ENCODE assay signal across 21 cellular contexts in the genomic region with DNA sequence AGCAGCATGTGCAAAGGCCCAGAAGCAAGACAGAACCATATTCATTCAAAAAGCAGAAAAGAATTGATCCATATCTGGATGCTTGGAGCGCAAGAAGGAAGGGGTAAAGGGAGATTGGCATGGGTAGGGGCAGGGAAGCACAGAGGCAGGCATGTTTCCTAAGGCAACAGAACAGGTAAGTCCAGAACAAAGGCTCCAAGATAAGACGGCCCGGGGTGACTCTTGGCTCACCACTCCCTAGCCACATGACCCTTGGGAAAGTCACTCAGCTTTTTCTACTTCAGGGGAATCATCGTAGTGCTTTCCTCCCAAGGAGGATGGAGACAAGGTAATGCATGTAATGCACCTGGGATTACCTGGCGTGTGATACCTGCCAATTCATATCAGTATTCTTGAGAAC. TPM values are rescaled to one million over a fixed set of nuclear protein-coding genes. Genes with fewer than 3 reads are reported as not detected.
DNase-seq lines count a peak whose midpoint lies in the region; TF ChIP-seq lines count a peak whose summit lies in the region.
"Had no signal": no experiment of that assay in that cellular context is flagged by ENCODE, and none has a peak within 500 bp of the region (broad histone marks: within the 10 kb centered on the region; RNA-seq: fewer than 3 reads in every experiment).

No MANE protein-coding gene starts in this region.

- H3K4ac ChIP-seq in mesenchymal stem cell (ENCODE audit: low read depth in 1 of 2, low read length in 2 of 2): no peak overlapping the region

- H3K23ac ChIP-seq in mesenchymal stem cell (ENCODE audit: low read length in 2 of 2): no peak overlapping the region

- H3K27ac ChIP-seq in 22Rv1 (peak overlapping the region; percentile 91), breast epithelium (peak overlapping the region; percentile 49 to 59), mesenchymal stem cell (ENCODE audit: low read length, poor library complexity, severe bottlenecking) (no peak overlapping the region), thyroid gland (peak overlapping the region in 2 of 3 donors; percentile 56 to 79)
- H3K27ac ChIP-seq: C4-2B, GM23248, SK-N-MC had no signal

- peak overlapping the region in 1 of 2 experiments; percentile 50 for H3K18ac ChIP-seq in mesenchymal stem cell (ENCODE audit: low read depth in 1 of 2, low read length in 2 of 2)

- intact Hi-C loops in breast epithelium (cut with DNase I; ENCODE audit: low total_unique reads) (no loop called here), thyroid gland (cut with DNase I) (no loop called here)

- no peak for TF ChIP-seq CTCF in 22Rv1 (IDR thresholded peaks at IDR 0.05)
- no peak for TF ChIP-seq CTCF in breast epithelium (IDR thresholded peaks at IDR 0.05)
- TF ChIP-seq CTCF in thyroid gland (IDR thresholded peaks at IDR 0.05): no peak

- H4K91ac ChIP-seq in mesenchymal stem cell (ENCODE audit: low read length): peak overlapping the region; percentile 11

- no peak overlapping the region for H2BK120ac ChIP-seq in mesenchymal stem cell (ENCODE audit: low read depth, low read length)

- H3K36me3 ChIP-seq in breast epithelium (no peaks in the 10 kb centered on the region), mesenchymal stem cell (ENCODE audit: control insufficient read depth in 1 of 2, insufficient read depth in 2 of 2, low read depth in 1 of 2, low read length in 2 of 2) (no peaks in the 10 kb centered on the region), thyroid gland (no peaks in the 10 kb centered on the region)

- no peak overlapping the region for H2BK15ac ChIP-seq in mesenchymal stem cell (ENCODE audit: low read depth, poor library complexity, severe bottlenecking)

- H2BK12ac ChIP-seq in mesenchymal stem cell (ENCODE audit: low read length in 2 of 2): peak overlapping the region in 1 of 2 experiments; percentile 10

- no peaks in the 10 kb centered on the region for H3K9me3 ChIP-seq in breast epithelium
- no peaks in the 10 kb centered on the region for H3K9me3 ChIP-seq in mesenchymal stem cell (ENCODE audit: control insufficient read depth, low read length)
- no peaks in the 10 kb centered on the region for H3K9me3 ChIP-seq in thyroid gland

- peak in 1 of 2 donors; percentile 15 for DNase-seq in breast epithelium (ENCODE audit: low spot score in 2 of 2)
- no peak for DNase-seq in mesenchymal stem cell
- DNase-seq in thyroid gland: no peak
- no peak for DNase-seq in NCI-H748 (lab: John Stamatoyannopoulos, UW; ENCODE audit: unreplicated experiment)
- DNase-seq in ecto neural progenitor cell (ENCODE audit: low spot score): no peak
- DNase-seq in NOMO-1 treated with DMSO at 0.1 percent for 48 hours (lab: John Stamatoyannopoulos, UW; ENCODE audit: unreplicated experiment): no peak
- DNase-seq: Calu3; CD8-positive, alpha-beta memory T cell; DMS153; KG1; NCI-H1092 treated with DMSO at 0.1 percent for 48 hours; NCI-H146; NCI-H2029; NCI-H226; NCI-H510A treated with DMSO at 0.1 percent for 48 hours; RPMI8226; SHP77 had no signal

- no peak overlapping the region for H3K4me2 ChIP-seq in mesenchymal stem cell (ENCODE audit: low read length, poor library complexity, severe bottlenecking)

- H3K79me1 ChIP-seq in mesenchymal stem cell (replicated peaks; ENCODE audit: low read length, poor library complexity, severe bottlenecking): no peaks in the 10 kb centered on the region

- H3K27me3 ChIP-seq in breast epithelium (no peaks in the 10 kb centered on the region), mesenchymal stem cell (ENCODE audit: control insufficient read depth in 1 of 2, insufficient read depth in 1 of 2, low read length in 2 of 2) (no peaks in the 10 kb centered on the region), thyroid gland (no peaks in the 10 kb centered on the region)

- H4K8ac ChIP-seq in mesenchymal stem cell (ENCODE audit: low read length): peak overlapping the region; percentile 24

- 79% methylated on average over 5 of the region's 5 CpGs for WGBS in mesenchymal stem cell
- WGBS in thyroid gland, 2 donors: 66 to 76% methylated on average over 5 of the region's 5 CpGs

- H3K4me3 ChIP-seq in breast epithelium: no peak overlapping the region
- H3K4me3 ChIP-seq in mesenchymal stem cell (ENCODE audit: insufficient read depth in 1 of 2, low read depth in 1 of 2, low read length in 2 of 2): no peak overlapping the region
- H3K4me3 ChIP-seq in thyroid gland (replicated peaks in 1 of 3): no peak overlapping the region
- H3K4me3 ChIP-seq: GM23248, SK-N-MC had no signal

- H3K9ac ChIP-seq in mesenchymal stem cell (ENCODE audit: low read length): peak overlapping the region; percentile 23
- H3K9ac ChIP-seq: GM23248 had no signal

- H3K14ac ChIP-seq in mesenchymal stem cell (ENCODE audit: low read length in 2 of 2): no peak overlapping the region

- no peak overlapping the region for H2AK5ac ChIP-seq in mesenchymal stem cell (ENCODE audit: low read length, severe bottlenecking)

- H3K4me1 ChIP-seq in breast epithelium (peaks cover 7 to 11% of the 10 kb centered on the region in 2 donors), mesenchymal stem cell (ENCODE audit: control insufficient read depth, insufficient read depth, low read depth, low read length) (peaks cover 12% of the 10 kb centered on the region), thyroid gland (peaks cover 35 to 64% of the 10 kb centered on the region in 2 donors)

- no peak overlapping the region for H2AFZ ChIP-seq in mesenchymal stem cell (ENCODE audit: low read depth, low read length)
- H2AFZ ChIP-seq: GM23248 had no signal

- no peak overlapping the region for H2BK5ac ChIP-seq in mesenchymal stem cell (ENCODE audit: low read depth, low read length, poor library complexity, severe bottlenecking)

- TF ChIP-seq POLR2A in breast epithelium (IDR thresholded peaks at IDR 0.05) (no peak), thyroid gland (IDR thresholded peaks at IDR 0.05) (no peak)

RNA-seq across cellular contexts. Expression of a gene that starts 37.7 kb away (rescaled TPM):
- 10 to 100 TPM; 20.8 to 52.5 (median 29.5) TPM for total RNA-seq in breast epithelium
- polyA plus RNA-seq in mesenchymal stem cell (2013, experiment 1 of 2): 135 TPM
- polyA plus RNA-seq in mesenchymal stem cell (2013, experiment 2 of 2): 140 TPM
- 100 to 1,000 TPM; 139 to 199 (median 156) TPM for total RNA-seq in thyroid gland
